Comparison of ENCODE assay signal across 11 cellular contexts in genomic region chr15:60651734-60652141, GRCh38.
DNase-seq lines count a peak whose midpoint lies in the region; ATAC-seq and TF ChIP-seq lines count a peak whose summit lies in the region.
"Had no signal": no experiment of that assay in that cellular context is flagged by ENCODE, and none has a peak within 500 bp of the region (broad histone marks: within the 10 kb centered on the region; RNA-seq: fewer than 3 reads in every experiment).

No MANE protein-coding gene starts in this region.

- no peaks in the 10 kb centered on the region for H3K9me3 Mint-ChIP-seq in dendritic cell treated with granulocyte-macrophage colony-stimulating factor and Interleukin-4, amounts not matched to agents 40 ng/mL and 50 ng/mL, for 4 days
- H3K9me3 Mint-ChIP-seq: activated CD4-positive, alpha-beta memory T cell treated with anti-CD3 and anti-CD28 coated beads for 36 hours; neural crest cell had no signal

- peaks cover 14% of the 10 kb centered on the region for H3K4me1 Mint-ChIP-seq in dendritic cell treated with granulocyte-macrophage colony-stimulating factor and Interleukin-4, amounts not matched to agents 40 ng/mL and 50 ng/mL, for 4 days (ENCODE audit: low read depth)

- intact Hi-C loops in dendritic cell treated with granulocyte-macrophage colony-stimulating factor and Interleukin-4, amounts not matched to agents 40 ng/mL and 50 ng/mL, for 4 days (cut with micrococcal nuclease): no loop called here
- intact Hi-C loops in mucosa of descending colon (cut with DNase I, micrococcal nuclease): no loop called here

- no peaks in the 10 kb centered on the region for H3K9me3 ChIP-seq in mucosa of descending colon

- H3K27me3 Mint-ChIP-seq in dendritic cell treated with granulocyte-macrophage colony-stimulating factor and Interleukin-4, amounts not matched to agents 40 ng/mL and 50 ng/mL, for 4 days: peaks cover 13% of the 10 kb centered on the region
- H3K27me3 Mint-ChIP-seq: activated CD4-positive, alpha-beta memory T cell treated with anti-CD3 and anti-CD28 coated beads for 36 hours had no signal

- H3K36me3 ChIP-seq in mucosa of descending colon (ENCODE audit: low read depth): no peaks in the 10 kb centered on the region

- DNase-seq in DMS53 treated with DMSO at 0.1 percent for 48 hours (lab: John Stamatoyannopoulos, UW; ENCODE audit: unreplicated experiment) (peak; percentile 67), NCI-H1417 treated with DMSO at 0.1 percent for 48 hours (lab: John Stamatoyannopoulos, UW) (peak; percentile 62), GM03348 (ENCODE audit: low spot score) (no peak), NCI-H446 treated with DMSO at 0.1 percent for 48 hours (lab: John Stamatoyannopoulos, UW) (no peak), mucosa of descending colon (no peak)
- DNase-seq in activated CD4-positive, alpha-beta T cell treated with anti-CD3 and anti-CD28 coated beads, Interleukin-2, amount 50 U/mL, for 48 hours: no peak
- DNase-seq: activated CD4-positive, alpha-beta memory T cell treated with anti-CD3 and anti-CD28 coated beads for 36 hours; Right ventricle myocardium superior had no signal

- H3K4me3 ChIP-seq in mucosa of descending colon: no peak overlapping the region

- H3K4me1 ChIP-seq in mucosa of descending colon (ENCODE audit: low read depth): no peaks in the 10 kb centered on the region

- TF ChIP-seq CTCF in mucosa of descending colon (IDR thresholded peaks at IDR 0.05): no peak

- H3K4me3 Mint-ChIP-seq in dendritic cell treated with granulocyte-macrophage colony-stimulating factor and Interleukin-4, amounts not matched to agents 40 ng/mL and 50 ng/mL, for 4 days: no peak overlapping the region
- H3K4me3 Mint-ChIP-seq: activated CD4-positive, alpha-beta memory T cell treated with anti-CD3 and anti-CD28 coated beads for 36 hours; neural crest cell had no signal

- no peaks in the 10 kb centered on the region for H3K36me3 Mint-ChIP-seq in dendritic cell treated with granulocyte-macrophage colony-stimulating factor and Interleukin-4, amounts not matched to agents 40 ng/mL and 50 ng/mL, for 4 days (ENCODE audit: low read depth)
- H3K36me3 Mint-ChIP-seq: activated CD4-positive, alpha-beta memory T cell treated with anti-CD3 and anti-CD28 coated beads for 36 hours had no signal

- H3K27ac Mint-ChIP-seq in dendritic cell treated with granulocyte-macrophage colony-stimulating factor and Interleukin-4, amounts not matched to agents 40 ng/mL and 50 ng/mL, for 4 days: peak overlapping the region; percentile 46

- ATAC-seq in GM19397 (IDR thresholded peaks at IDR 0.05; ENCODE audit: unreplicated experiment) (peak; percentile 56), mucosa of descending colon (no peak)

Comparison
In these comparisons a context has a peak if more than half of its experiments do, and no peak if none do; other contexts are left out.
1. DNase-seq: peak in DMS53 treated with DMSO at 0.1 percent for 48 hours (single experiment) and NCI-H1417 treated with DMSO at 0.1 percent for 48 hours (single experiment); none in GM03348 (single experiment), NCI-H446 treated with DMSO at 0.1 percent for 48 hours (single experiment), mucosa of descending colon (0 of 3) and activated CD4-positive, alpha-beta T cell treated with anti-CD3 and anti-CD28 coated beads, Interleukin-2, amount 50 U/mL, for 48 hours (0 of 2).